Comparison of ENCODE assay signal across 8 cellular contexts in genomic region chr6:1608976-1609661, GRCh38. TPM values are rescaled to one million over a fixed set of nuclear protein-coding genes. Genes with fewer than 3 reads are reported as not detected.
DNase-seq lines count a peak whose midpoint lies in the region; ATAC-seq, FAIRE-seq and TF ChIP-seq lines count a peak whose summit lies in the region.

No MANE protein-coding gene starts in this region.

- H3K36me3 ChIP-seq in OCI-LY3 (replicated peaks; ENCODE audit: low read depth, low read length), result peaks cover 24% of the 10 kb centered on the region

- H3K9ac ChIP-seq in OCI-LY3 (ENCODE audit: low read length), result peak overlapping the region; percentile 96

- DNase-seq in NCI-H748 (lab: John Stamatoyannopoulos, UW; ENCODE audit: unreplicated experiment), result peak; percentile 62
- DNase-seq in NCI-H748 treated with DMSO at 0.1 percent for 48 hours (lab: John Stamatoyannopoulos, UW), result no peak
- peak; percentile 53 for DNase-seq in dermis blood vessel endothelial cell
- DNase-seq in DMS153 treated with DMSO at 0.1 percent for 48 hours (lab: John Stamatoyannopoulos, UW; ENCODE audit: unreplicated experiment), result no peak
- DNase-seq in RCC 7860 (ENCODE audit: low spot score), result no peak

- no peak for ATAC-seq in HG02759 (IDR thresholded peaks at IDR 0.05; ENCODE audit: unreplicated experiment)

- no peaks in the 10 kb centered on the region for H3K9me3 ChIP-seq in OCI-LY3 (ENCODE audit: insufficient read depth, low read length)

- peaks cover 42% of the 10 kb centered on the region for H3K4me1 Mint-ChIP-seq in nephron

- H3K27me3 ChIP-seq in OCI-LY3 (ENCODE audit: low read depth, low read length), result no peaks in the 10 kb centered on the region

- H3K4me3 Mint-ChIP-seq in nephron, result peak overlapping the region; percentile 87 to 92 (median 89)

- no peaks in the 10 kb centered on the region for H3K9me3 Mint-ChIP-seq in nephron

- no peak for FAIRE-seq in RCC 7860 (lab: Jason Lieb, UNC)

- H3K4me1 ChIP-seq in OCI-LY3 (ENCODE audit: low read length), result peaks cover 32% of the 10 kb centered on the region

- H3K4me2 ChIP-seq in OCI-LY3 (ENCODE audit: low read length), result peak overlapping the region; percentile 99

- H2AFZ ChIP-seq in OCI-LY3 (ENCODE audit: low read depth, low read length), result peak overlapping the region; percentile 46; the same call in 1 of the 2 replicates

- H3K4me3 ChIP-seq in OCI-LY3 (ENCODE audit: low read length), result peak overlapping the region; percentile 98

- H3K36me3 Mint-ChIP-seq in nephron (ENCODE audit: low read depth), result peaks cover 21% of the 10 kb centered on the region

- H3K27ac Mint-ChIP-seq in nephron, result peak overlapping the region; percentile 26 to 94 (median 86)

- peak overlapping the region; percentile 67 for H3K27ac ChIP-seq in OCI-LY3 (ENCODE audit: low read length)

- H4K20me1 ChIP-seq in OCI-LY3 (ENCODE audit: insufficient read depth, low read length), result no peaks in the 10 kb centered on the region

- H3K27me3 Mint-ChIP-seq in nephron (ENCODE audit: low read depth), result peaks cover 73% of the 10 kb centered on the region

- peaks cover 39% of the 10 kb centered on the region for H3K79me2 ChIP-seq in OCI-LY3 (ENCODE audit: low read length)

- no peak for TF ChIP-seq CTCF in OCI-LY3 (IDR thresholded peaks at IDR 0.05; ENCODE audit: low read depth, low read length)
- no peak for TF ChIP-seq CTCF in nephron (IDR thresholded peaks at IDR 0.05; ENCODE audit: unreplicated experiment in 3 of 3)

RNA-seq across cellular contexts. Expression of gene FOXC1, which starts 0.6 kb away (rescaled TPM):
- total RNA-seq in dermis blood vessel endothelial cell, result 8.3 and 12.1 TPM in 2 replicates

Comparison
In these comparisons a context has a peak if more than half of its experiments do, and no peak if none do; other contexts are left out.
1. DNase-seq: peak in NCI-H748 (single experiment) and dermis blood vessel endothelial cell (single experiment); none in NCI-H748 treated with DMSO at 0.1 percent for 48 hours (single experiment), DMS153 treated with DMSO at 0.1 percent for 48 hours (single experiment) and RCC 7860 (single experiment).